In the genomic region with DNA sequence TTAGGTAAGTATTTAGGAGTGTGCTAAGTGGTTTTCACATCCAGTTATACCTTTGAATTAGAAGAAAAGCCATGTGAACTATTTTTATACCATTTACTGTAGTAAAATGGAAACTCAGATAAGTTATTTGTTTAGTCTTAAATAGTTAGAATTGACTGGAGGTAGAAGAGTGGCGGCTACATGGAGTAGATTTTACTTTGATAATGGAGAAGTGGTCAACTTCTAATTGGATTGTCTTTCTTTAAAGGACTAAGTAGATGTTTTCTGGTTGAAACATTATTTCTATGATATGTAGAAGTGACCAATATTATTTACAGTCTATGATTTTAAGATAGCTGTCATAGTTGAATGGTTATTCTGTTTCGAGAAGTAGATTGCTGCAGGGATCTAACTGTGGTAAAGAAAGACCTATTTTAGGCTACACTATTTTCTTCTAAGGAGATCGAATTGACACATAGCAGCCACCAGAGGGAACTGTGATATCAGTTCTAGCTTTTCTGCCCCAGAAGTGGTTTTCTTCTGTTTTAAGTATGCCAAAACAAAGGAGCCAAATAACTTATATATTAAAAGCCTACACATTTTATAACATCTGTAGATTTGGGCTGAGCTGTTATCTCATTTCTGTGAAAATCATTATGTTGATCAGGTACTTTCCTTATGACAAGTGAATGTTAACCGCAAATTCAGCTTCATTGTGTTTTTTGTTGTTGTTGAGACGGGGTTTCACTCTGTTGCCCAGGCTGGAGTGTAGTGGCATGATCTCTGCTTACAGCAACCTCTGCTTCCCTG, we compare ENCODE assay signal across 8 cellular contexts. TPM values are rescaled to one million over a fixed set of nuclear protein-coding genes. Genes with fewer than 3 reads are reported as not detected.
DNase-seq lines count a peak whose midpoint lies in the region; ATAC-seq and TF ChIP-seq lines count a peak whose summit lies in the region.

No MANE protein-coding gene starts in this region.

- no peaks in the 10 kb centered on the region for H3K9me3 Mint-ChIP-seq in stimulated activated memory B cell treated with anti-CD40 and anti-IgM and Interleukin-4, amounts not matched to agents 10 μg/mL and 1 μg/mL and 100 μg/mL, for 72 hours

- H3K4me1 Mint-ChIP-seq in stimulated activated memory B cell treated with anti-CD40 and anti-IgM and Interleukin-4, amounts not matched to agents 10 μg/mL and 1 μg/mL and 100 μg/mL, for 72 hours = peaks cover 46% of the 10 kb centered on the region

- no peaks in the 10 kb centered on the region for H3K27me3 Mint-ChIP-seq in stimulated activated memory B cell treated with anti-CD40 and anti-IgM and Interleukin-4, amounts not matched to agents 10 μg/mL and 1 μg/mL and 100 μg/mL, for 72 hours

- H3K27me3 ChIP-seq in heart right ventricle = no peaks in the 10 kb centered on the region

- H3K36me3 Mint-ChIP-seq in stimulated activated memory B cell treated with anti-CD40 and anti-IgM and Interleukin-4, amounts not matched to agents 10 μg/mL and 1 μg/mL and 100 μg/mL, for 72 hours = peaks cover 21% of the 10 kb centered on the region

- no peak overlapping the region for H3K4me3 ChIP-seq in heart right ventricle

- H3K27ac ChIP-seq in VCaP = no peak overlapping the region
- H3K27ac ChIP-seq in heart right ventricle = peak overlapping the region in 1 of 10 donors; percentile 28

- intact Hi-C loops in heart right ventricle (cut with DNase I) = loop anchor here in 4 of 10 donors (2.0 to 10.0 kb wide), 3 partner anchors 178 to 180 kb away; a partner anchor contains a TSS

- H3K4me1 ChIP-seq in heart right ventricle = peaks cover 0 to 30% (median 16%) of the 10 kb centered on the region in 9 donors

- 62 to 64% methylated on average over 5 of the region's 5 CpGs for WGBS in heart right ventricle, 2 donors

- H3K4me3 Mint-ChIP-seq in stimulated activated memory B cell treated with anti-CD40 and anti-IgM and Interleukin-4, amounts not matched to agents 10 μg/mL and 1 μg/mL and 100 μg/mL, for 72 hours = no peak overlapping the region

- ATAC-seq in GM19395 (IDR thresholded peaks at IDR 0.05; ENCODE audit: unreplicated experiment) (peak; percentile 82), HG03565 (IDR thresholded peaks at IDR 0.05; ENCODE audit: unreplicated experiment) (peak; percentile 82), heart right ventricle (peak in 6 of 8 donors; percentile 48 to 60 (median 58))
- ATAC-seq in stimulated activated memory B cell treated with anti-CD40 and anti-IgM and Interleukin-4, amounts not matched to agents 10 μg/mL and 1 μg/mL and 100 μg/mL, for 72 hours = peak; percentile 74

- TF ChIP-seq CTCF in VCaP (conservative IDR thresholded peaks at IDR 0.05) (peak; percentile 68), heart right ventricle (IDR thresholded peaks at IDR 0.05) (peak in 7 of 9 donors; percentile 41 to 69 (median 55))

- H3K27ac Mint-ChIP-seq in stimulated activated memory B cell treated with anti-CD40 and anti-IgM and Interleukin-4, amounts not matched to agents 10 μg/mL and 1 μg/mL and 100 μg/mL, for 72 hours = peak overlapping the region; percentile 27

- DNase-seq in EH (ENCODE audit: low read depth) (peak; percentile 67), heart right ventricle (no peak), islet precursor cell (no peak), superior temporal gyrus (ENCODE audit: extremely low spot score) (no peak)

- peaks cover 0 to 74% (median 5%) of the 10 kb centered on the region in 9 donors for H3K36me3 ChIP-seq in heart right ventricle

- peaks cover 0 to 7% (median 0%) of the 10 kb centered on the region in 11 donors for H3K9me3 ChIP-seq in heart right ventricle

RNA-seq across cellular contexts. Expression of a gene that starts 26.1 kb away (rescaled TPM):
- total RNA-seq in heart right ventricle = 10 to 100 TPM; 37.0 to 68.5 (median 51.5) TPM
- 10 to 100 TPM in 1 of 2 donors, 1 to 10 TPM in 1; 9.2 to 22.5 TPM for polyA plus RNA-seq in heart right ventricle
